ENCODE assay signal across 13 cellular contexts in genomic region chr20:31565699-31566331, GRCh38. TPM values are rescaled to one million over a fixed set of nuclear protein-coding genes. Genes with fewer than 3 reads are reported as not detected.
A peak's percentile ranks its signal among the peaks of the same experiment; 100 is the strongest.
DNase-seq lines count a peak whose midpoint lies in the region; ATAC-seq and TF ChIP-seq lines count a peak whose summit lies in the region.
"Had no signal": no experiment of that assay in that cellular context is flagged by ENCODE, and none has a peak within 500 bp of the region (broad histone marks: within the 10 kb centered on the region; RNA-seq: fewer than 3 reads in every experiment).

No MANE protein-coding gene starts in this region.

- peaks cover 20% of the 10 kb centered on the region for H3K36me3 Mint-ChIP-seq in activated naive CD8-positive, alpha-beta T cell treated with anti-CD3 and anti-CD28 coated beads for 36 hours
- peaks cover 41% of the 10 kb centered on the region for H3K36me3 Mint-ChIP-seq in activated naive CD8-positive, alpha-beta T cell treated with anti-CD3 and anti-CD28 coated beads, Interleukin-2, amount 50 U/mL, for 24 hours (ENCODE audit: low read depth)
- peaks cover 16% of the 10 kb centered on the region for H3K36me3 Mint-ChIP-seq in chondrocyte (ENCODE audit: low read depth)
- H3K36me3 Mint-ChIP-seq: IgD-negative memory B cell had no signal

- ATAC-seq in activated naive CD8-positive, alpha-beta T cell treated with anti-CD3 and anti-CD28 coated beads, Interleukin-2, amount 50 U/mL, for 24 hours = no peak
- ATAC-seq in PC-3 = no peak
- ATAC-seq in foreskin keratinocyte = peak; percentile 75
- no peak for ATAC-seq in GM21528 (IDR thresholded peaks at IDR 0.05; ENCODE audit: low FRiP score, unreplicated experiment)

- BruUV-seq in PC-3 (replicated peaks; lab: Mats Ljungman, UMichigan) = no TSS peak

- no peaks in the 10 kb centered on the region for H3K27me3 Mint-ChIP-seq in activated naive CD8-positive, alpha-beta T cell treated with anti-CD3 and anti-CD28 coated beads for 36 hours
- no peaks in the 10 kb centered on the region for H3K27me3 Mint-ChIP-seq in activated naive CD8-positive, alpha-beta T cell treated with anti-CD3 and anti-CD28 coated beads, Interleukin-2, amount 50 U/mL, for 24 hours
- H3K27me3 Mint-ChIP-seq in chondrocyte (ENCODE audit: low read depth) = no peaks in the 10 kb centered on the region
- H3K27me3 Mint-ChIP-seq: IgD-negative memory B cell had no signal

- CTCF ChIA-PET in PC-3 (lab: Charles Lee) = interaction anchor here (0.5 to 6.4 kb wide), 2 partner anchors 46 to 68 kb away, joined by 6 to 86 read pairs; no protein-coding TSS in a partner anchor

- no peak overlapping the region for H3K4me3 ChIP-seq in PC-3 (ENCODE audit: low read length)

- H3K9me3 ChIP-seq in PC-3 (ENCODE audit: low read length) = no peaks in the 10 kb centered on the region

- H3K9me2 ChIP-seq in PC-3 (replicated peaks; ENCODE audit: low read length) = no peaks in the 10 kb centered on the region

- H4K20me1 ChIP-seq in PC-3 (ENCODE audit: low read length) = no peaks in the 10 kb centered on the region

- POLR2A ChIA-PET in PC-3 (lab: Charles Lee; ENCODE audit: unreplicated experiment) = interaction anchor here (0.7 to 1.1 kb wide), 2 partner anchors 39 to 47 kb away, joined by 4 read pairs; partner anchors contain the start of gene ID1

- H3K4me2 ChIP-seq in PC-3 (ENCODE audit: low read length) = peak overlapping the region; percentile 45

- H2AFZ ChIP-seq in PC-3 (ENCODE audit: low read length) = no peak overlapping the region

- H3K4me3 Mint-ChIP-seq in activated naive CD8-positive, alpha-beta T cell treated with anti-CD3 and anti-CD28 coated beads for 36 hours = no peak overlapping the region
- H3K4me3 Mint-ChIP-seq in activated naive CD8-positive, alpha-beta T cell treated with anti-CD3 and anti-CD28 coated beads, Interleukin-2, amount 50 U/mL, for 24 hours = no peak overlapping the region
- H3K4me3 Mint-ChIP-seq in chondrocyte (ENCODE audit: unreplicated experiment) = no peak overlapping the region
- H3K4me3 Mint-ChIP-seq: IgD-negative memory B cell had no signal

- TF ChIP-seq CTCF in PC-3 (conservative IDR thresholded peaks at IDR 0.05; ENCODE audit: low read depth, low read length) (no peak), foreskin keratinocyte (conservative IDR thresholded peaks at IDR 0.05) (peak; percentile 15), chondrocyte (IDR thresholded peaks at IDR 0.05) (no peak)

- H3K4me1 ChIP-seq in PC-3 (ENCODE audit: insufficient read depth, low read length) (peaks cover 56% of the 10 kb centered on the region), foreskin keratinocyte (peaks cover 26% of the 10 kb centered on the region)

- no peak for DNase-seq in activated naive CD8-positive, alpha-beta T cell treated with anti-CD3 and anti-CD28 coated beads for 36 hours
- no peak for DNase-seq in activated naive CD8-positive, alpha-beta T cell treated with anti-CD3 and anti-CD28 coated beads, Interleukin-2, amount 50 U/mL, for 24 hours
- DNase-seq in PC-3 = peak; percentile 39
- DNase-seq in foreskin keratinocyte = peak; percentile 96 to 98
- DNase-seq in kidney glomerular epithelial cell (lab: John Stamatoyannopoulos, UW) = no peak
- no peak for DNase-seq in retina
- no peak for DNase-seq in chondrocyte (ENCODE audit: low spot score)
- DNase-seq: anterior cingulate cortex; effector CD8-positive, alpha-beta T cell; GF-D8; NCI-H2107 had no signal

- H3K27ac Mint-ChIP-seq in activated naive CD8-positive, alpha-beta T cell treated with anti-CD3 and anti-CD28 coated beads for 36 hours = peak overlapping the region; percentile 5
- no peak overlapping the region for H3K27ac Mint-ChIP-seq in activated naive CD8-positive, alpha-beta T cell treated with anti-CD3 and anti-CD28 coated beads, Interleukin-2, amount 50 U/mL, for 24 hours
- no peak overlapping the region for H3K27ac Mint-ChIP-seq in chondrocyte (ENCODE audit: unreplicated experiment)

- H3K36me3 ChIP-seq in PC-3 (ENCODE audit: low read depth, low read length) = peaks cover 40% of the 10 kb centered on the region

- 0 out of 2 replicates have a peak overlapping the region, but pooled peaks have one; percentile 8 for H3K9ac ChIP-seq in PC-3 (ENCODE audit: low read length)

- intact Hi-C loops in PC-3 (cut with micrococcal nuclease) = no loop called here

- no peaks in the 10 kb centered on the region for H3F3A ChIP-seq in PC-3 (ENCODE audit: low read length, unreplicated experiment)

- no peaks in the 10 kb centered on the region for H3K79me2 ChIP-seq in PC-3 (ENCODE audit: low read length)

- peaks cover 23% of the 10 kb centered on the region for H3K4me1 Mint-ChIP-seq in activated naive CD8-positive, alpha-beta T cell treated with anti-CD3 and anti-CD28 coated beads for 36 hours
- H3K4me1 Mint-ChIP-seq in activated naive CD8-positive, alpha-beta T cell treated with anti-CD3 and anti-CD28 coated beads, Interleukin-2, amount 50 U/mL, for 24 hours = peaks cover 30% of the 10 kb centered on the region
- H3K4me1 Mint-ChIP-seq in chondrocyte (ENCODE audit: low read depth) = peaks cover 50% of the 10 kb centered on the region

- no peaks in the 10 kb centered on the region for H3K9me3 Mint-ChIP-seq in activated naive CD8-positive, alpha-beta T cell treated with anti-CD3 and anti-CD28 coated beads for 36 hours
- H3K9me3 Mint-ChIP-seq in activated naive CD8-positive, alpha-beta T cell treated with anti-CD3 and anti-CD28 coated beads, Interleukin-2, amount 50 U/mL, for 24 hours = no peaks in the 10 kb centered on the region
- no peaks in the 10 kb centered on the region for H3K9me3 Mint-ChIP-seq in chondrocyte (ENCODE audit: low read depth)
- H3K9me3 Mint-ChIP-seq: IgD-negative memory B cell had no signal

- H3K27ac ChIP-seq in PC-3 (ENCODE audit: low read length) (peak overlapping the region; percentile 66), foreskin keratinocyte (peak overlapping the region; percentile 88)

- no peaks in the 10 kb centered on the region for H3K27me3 ChIP-seq in PC-3 (ENCODE audit: low read length)
- no peaks in the 10 kb centered on the region for H3K27me3 ChIP-seq in foreskin keratinocyte

RNA-seq across cellular contexts. Expression of gene ID1, which starts 39.3 kb away (rescaled TPM):
- under 1 TPM; 0.36 to 0.37 TPM for total RNA-seq in activated naive CD8-positive, alpha-beta T cell treated with anti-CD3 and anti-CD28 coated beads for 36 hours
- total RNA-seq in PC-3 (2014; rRNA removed) (774 and 872 TPM in 2 replicates), foreskin keratinocyte (18.8 and 27.9 TPM in 2 replicates), chondrocyte (7.7 to 73.7 TPM (median 9.0 TPM) in 3 replicates)
- 21.4 and 31.9 TPM in 2 replicates for polyA plus RNA-seq in foreskin keratinocyte

RNA-seq across cellular contexts. Expression of gene HM13, which starts 51.6 kb away (rescaled TPM):
- 100 to 1,000 TPM; 137 to 142 TPM for total RNA-seq in activated naive CD8-positive, alpha-beta T cell treated with anti-CD3 and anti-CD28 coated beads for 36 hours
- total RNA-seq in PC-3 (2014; rRNA removed) (99.5 and 125 TPM in 2 replicates), foreskin keratinocyte (105 and 125 TPM in 2 replicates), chondrocyte (228 to 277 TPM (median 269 TPM) in 3 replicates)
- polyA plus RNA-seq in foreskin keratinocyte = 132 and 150 TPM in 2 replicates

Comparison
In these comparisons a context has a peak if more than half of its experiments do, and no peak if none do; other contexts are left out.
1. DNase-seq: peak in PC-3 (single experiment) and foreskin keratinocyte (2 of 2); none in activated naive CD8-positive, alpha-beta T cell treated with anti-CD3 and anti-CD28 coated beads for 36 hours (single experiment), activated naive CD8-positive, alpha-beta T cell treated with anti-CD3 and anti-CD28 coated beads, Interleukin-2, amount 50 U/mL, for 24 hours (single experiment), kidney glomerular epithelial cell (single experiment), retina (single experiment) and chondrocyte (single experiment).
2. RNA of gene ID1, which starts 39.3 kb away (total RNA-seq): 774 to 872 TPM in PC-3; 18.8 to 27.9 TPM in foreskin keratinocyte, 7.7 to 73.7 TPM in chondrocyte and 0.36 to 0.37 TPM in activated naive CD8-positive, alpha-beta T cell treated with anti-CD3 and anti-CD28 coated beads for 36 hours; every median in the first group is over 10 times any median in the second.